Comparison of ENCODE assay signal across 30 cellular contexts in genomic region chr1:171431994-171432393, GRCh38.
"Had no signal": no experiment of that assay in that cellular context is flagged by ENCODE, and none has a peak within 500 bp of the region (broad histone marks: within the 10 kb centered on the region; RNA-seq: fewer than 3 reads in every experiment).

No MANE protein-coding gene starts in this region.

- H3K27me3 ChIP-seq: brain microvascular endothelial cell, dorsolateral prefrontal cortex, gastrocnemius medialis, stomach, thyroid gland had no signal

- H3K4me1 ChIP-seq: parathyroid adenoma, psoas muscle had no signal

- ATAC-seq: gastrocnemius medialis; left colon; naive thymus-derived CD4-positive, alpha-beta T cell; psoas muscle; stimulated activated naive B cell treated with anti-CD40 and anti-IgM and Interleukin-4, amounts not matched to agents 10 μg/mL and 1 μg/mL and 100 μg/mL, for 72 hours had no signal

- H3K27ac ChIP-seq: brain microvascular endothelial cell, coronary artery, dorsolateral prefrontal cortex, gastrocnemius medialis, parathyroid adenoma, psoas muscle, stomach, thyroid gland had no signal

- H3K4me3 ChIP-seq: coronary artery, dorsolateral prefrontal cortex, gastrocnemius medialis, psoas muscle, smooth muscle cell, stomach, thyroid gland had no signal

- H3K9me3 ChIP-seq: gastrocnemius medialis, psoas muscle, thyroid gland had no signal

- H3K9ac ChIP-seq: parathyroid adenoma had no signal

- DNase-seq: activated CD4-positive, alpha-beta T cell treated with anti-CD3 and anti-CD28 coated beads for 4 hours; activated CD4-positive, alpha-beta T cell treated with anti-CD3 and anti-CD28 coated beads, Interleukin-2, amount 50 U/mL, for 48 hours; activated CD4-positive, CD25-positive, alpha-beta regulatory T cell; activated CD8-positive, alpha-beta memory T cell treated with anti-CD3 and anti-CD28 coated beads for 24 hours; activated effector memory CD4-positive, alpha-beta T cell treated with Interleukin-2 at 50 U/mL for 16 hours; activated naive CD4-positive, alpha-beta T cell treated with anti-CD3 and anti-CD28 coated beads for 36 hours; amniotic stem cell; brain microvascular endothelial cell; dorsolateral prefrontal cortex; effector memory CD4-positive, alpha-beta T cell; erythroblast; gastrocnemius medialis; head of caudate nucleus; hippocampal formation; immature natural killer cell; kidney; left colon; mammary epithelial cell; midbrain; naive thymus-derived CD4-positive, alpha-beta T cell; nucleus accumbens; psoas muscle; stimulated activated CD4-positive, alpha-beta T cell treated with anti-CD3 and anti-CD28 coated beads, Interleukin-1b, Interleukin-23, amount 100 ng/mL, for 48 hours; stimulated activated naive B cell treated with anti-CD40 and anti-IgM and Interleukin-4, amounts not matched to agents 10 μg/mL and 1 μg/mL and 100 μg/mL, for 72 hours; stomach; T-helper 1 cell; thyroid gland had no signal

- H3K36me3 ChIP-seq: brain microvascular endothelial cell, gastrocnemius medialis, stomach, thyroid gland had no signal
